Comparison of ENCODE assay signal across 1 cellular context in the genomic region with DNA sequence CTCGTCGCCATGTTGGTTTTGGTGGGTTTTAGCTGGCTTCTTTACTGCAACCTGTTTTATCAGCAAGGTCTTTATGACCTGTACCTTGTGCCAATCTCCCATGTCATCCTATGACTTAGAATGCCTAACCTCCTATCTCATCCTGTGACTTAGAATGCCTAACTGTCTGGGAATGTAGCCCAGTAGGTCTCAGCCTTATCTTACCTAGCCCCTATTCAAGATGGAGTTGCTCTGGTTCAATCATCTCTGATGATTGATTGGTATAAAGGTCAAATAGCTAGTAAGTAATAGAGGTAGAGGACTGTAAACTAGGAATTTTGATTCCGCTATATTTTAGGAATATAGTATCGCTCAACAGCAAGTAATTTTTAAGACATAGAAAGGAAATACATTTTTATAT.
A peak's percentile ranks its signal among the peaks of the same experiment; 100 is the strongest.
TF ChIP-seq lines count a peak whose summit lies in the region.

No MANE protein-coding gene starts in this region.

TF ChIP-seq in K562, 482 proteins besides CTCF, POLR2A, EP300 and RAD21 (continued from another document):
- no peak for TF ChIP-seq BMI1 (IDR thresholded peaks at IDR 0.05; ENCODE audit: low read length)
- peak; percentile 88 for TF ChIP-seq DMBX1 (CRISPR knock-in tag; IDR thresholded peaks at IDR 0.05; ENCODE audit: borderline replicate concordance)
- peak; percentile 84 for TF ChIP-seq PYGO2 (tag; IDR thresholded peaks at IDR 0.05)
- TF ChIP-seq, protein P1, sequence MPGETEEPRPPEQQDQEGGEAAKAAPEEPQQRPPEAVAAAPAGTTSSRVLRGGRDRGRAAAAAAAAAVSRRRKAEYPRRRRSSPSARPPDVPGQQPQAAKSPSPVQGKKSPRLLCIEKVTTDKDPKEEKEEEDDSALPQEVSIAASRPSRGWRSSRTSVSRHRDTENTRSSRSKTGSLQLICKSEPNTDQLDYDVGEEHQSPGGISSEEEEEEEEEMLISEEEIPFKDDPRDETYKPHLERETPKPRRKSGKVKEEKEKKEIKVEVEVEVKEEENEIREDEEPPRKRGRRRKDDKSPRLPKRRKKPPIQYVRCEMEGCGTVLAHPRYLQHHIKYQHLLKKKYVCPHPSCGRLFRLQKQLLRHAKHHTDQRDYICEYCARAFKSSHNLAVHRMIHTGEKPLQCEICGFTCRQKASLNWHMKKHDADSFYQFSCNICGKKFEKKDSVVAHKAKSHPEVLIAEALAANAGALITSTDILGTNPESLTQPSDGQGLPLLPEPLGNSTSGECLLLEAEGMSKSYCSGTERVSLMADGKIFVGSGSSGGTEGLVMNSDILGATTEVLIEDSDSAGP (CRISPR knock-in tag; IDR thresholded peaks at IDR 0.05), result no peak
- TF ChIP-seq SMAD3 (CRISPR knock-in tag; conservative IDR thresholded peaks at IDR 0.05), result 0 out of 2 replicates have a peak, but pooled peaks have one; percentile 41
- TF ChIP-seq WHSC1 (IDR thresholded peaks at IDR 0.05; ENCODE audit: low read length), result no peak
- TF ChIP-seq NELFE (IDR thresholded peaks at IDR 0.05; ENCODE audit: insufficient read depth, insufficient read length), result no peak
- TF ChIP-seq, protein P2, sequence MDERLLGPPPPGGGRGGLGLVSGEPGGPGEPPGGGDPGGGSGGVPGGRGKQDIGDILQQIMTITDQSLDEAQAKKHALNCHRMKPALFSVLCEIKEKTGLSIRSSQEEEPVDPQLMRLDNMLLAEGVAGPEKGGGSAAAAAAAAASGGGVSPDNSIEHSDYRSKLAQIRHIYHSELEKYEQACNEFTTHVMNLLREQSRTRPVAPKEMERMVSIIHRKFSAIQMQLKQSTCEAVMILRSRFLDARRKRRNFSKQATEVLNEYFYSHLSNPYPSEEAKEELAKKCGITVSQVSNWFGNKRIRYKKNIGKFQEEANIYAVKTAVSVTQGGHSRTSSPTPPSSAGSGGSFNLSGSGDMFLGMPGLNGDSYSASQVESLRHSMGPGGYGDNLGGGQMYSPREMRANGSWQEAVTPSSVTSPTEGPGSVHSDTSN (CRISPR knock-in tag; IDR thresholded peaks at IDR 0.05; ENCODE audit: low read depth), result no peak
- TF ChIP-seq, protein P2 (tag; conservative IDR thresholded peaks at IDR 0.05; ENCODE audit: low read depth), result 0 out of 2 replicates have a peak, but pooled peaks have one; percentile 22
- TF ChIP-seq FIP1L1 (IDR thresholded peaks at IDR 0.05; ENCODE audit: low read depth, low read length, poor library complexity, severe bottlenecking), result no peak
- no peak for TF ChIP-seq BHLHE40 (IDR thresholded peaks at IDR 0.05; ENCODE audit: low read length)
- TF ChIP-seq, protein P3, sequence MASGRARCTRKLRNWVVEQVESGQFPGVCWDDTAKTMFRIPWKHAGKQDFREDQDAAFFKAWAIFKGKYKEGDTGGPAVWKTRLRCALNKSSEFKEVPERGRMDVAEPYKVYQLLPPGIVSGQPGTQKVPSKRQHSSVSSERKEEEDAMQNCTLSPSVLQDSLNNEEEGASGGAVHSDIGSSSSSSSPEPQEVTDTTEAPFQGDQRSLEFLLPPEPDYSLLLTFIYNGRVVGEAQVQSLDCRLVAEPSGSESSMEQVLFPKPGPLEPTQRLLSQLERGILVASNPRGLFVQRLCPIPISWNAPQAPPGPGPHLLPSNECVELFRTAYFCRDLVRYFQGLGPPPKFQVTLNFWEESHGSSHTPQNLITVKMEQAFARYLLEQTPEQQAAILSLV (tag; IDR thresholded peaks at IDR 0.05), result peak; percentile 75
- TF ChIP-seq HMGN3 (IDR thresholded peaks at IDR 0.05; ENCODE audit: borderline replicate concordance, extremely low read depth, insufficient read length, low read depth, low read length), result no peak
- no peak for TF ChIP-seq FUS (optimal IDR thresholded peaks at IDR 0.05; ENCODE audit: low read depth, low read length)
- TF ChIP-seq MCM5 (IDR thresholded peaks at IDR 0.05; ENCODE audit: low read depth), result no peak
- TF ChIP-seq KAT2B (IDR thresholded peaks at IDR 0.05; ENCODE audit: low read depth, low read length), result no peak
- TF ChIP-seq, protein P4, sequence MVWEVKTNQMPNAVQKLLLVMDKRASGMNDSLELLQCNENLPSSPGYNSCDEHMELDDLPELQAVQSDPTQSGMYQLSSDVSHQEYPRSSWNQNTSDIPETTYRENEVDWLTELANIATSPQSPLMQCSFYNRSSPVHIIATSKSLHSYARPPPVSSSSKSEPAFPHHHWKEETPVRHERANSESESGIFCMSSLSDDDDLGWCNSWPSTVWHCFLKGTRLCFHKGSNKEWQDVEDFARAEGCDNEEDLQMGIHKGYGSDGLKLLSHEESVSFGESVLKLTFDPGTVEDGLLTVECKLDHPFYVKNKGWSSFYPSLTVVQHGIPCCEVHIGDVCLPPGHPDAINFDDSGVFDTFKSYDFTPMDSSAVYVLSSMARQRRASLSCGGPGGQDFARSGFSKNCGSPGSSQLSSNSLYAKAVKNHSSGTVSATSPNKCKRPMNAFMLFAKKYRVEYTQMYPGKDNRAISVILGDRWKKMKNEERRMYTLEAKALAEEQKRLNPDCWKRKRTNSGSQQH (CRISPR knock-in tag; IDR thresholded peaks at IDR 0.05), result no peak
- TF ChIP-seq TEAD2 (tag; IDR thresholded peaks at IDR 0.05), result peak; percentile 51; the same call in 1 of the 2 replicates
- TF ChIP-seq ZNF165 (CRISPR knock-in tag; IDR thresholded peaks at IDR 0.05; ENCODE audit: borderline replicate concordance), result no peak
- TF ChIP-seq SMAD4 (CRISPR knock-in tag; conservative IDR thresholded peaks at IDR 0.05), result peak; percentile 67
